Comparison of ENCODE assay signal across 28 cellular contexts in the genomic region with DNA sequence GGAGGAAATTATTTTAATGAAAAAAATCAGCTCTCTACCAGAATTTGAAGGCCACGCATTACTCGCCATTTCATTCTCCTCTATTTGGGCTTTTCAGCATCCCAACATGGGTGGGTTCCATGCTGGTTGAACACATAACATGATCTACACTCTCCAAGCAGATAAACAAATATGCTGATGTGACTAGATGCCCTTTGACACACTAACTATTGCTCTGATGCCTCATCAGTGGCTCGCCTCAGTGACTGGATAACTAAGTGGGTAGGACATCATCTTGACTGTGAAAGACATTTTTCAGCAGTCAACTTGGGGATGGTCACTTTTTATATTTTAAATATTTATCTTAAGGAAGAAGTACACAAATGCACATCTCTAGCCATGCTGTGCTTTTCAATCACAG.
"Had no signal": no experiment of that assay in that cellular context is flagged by ENCODE, and none has a peak within 500 bp of the region (broad histone marks: within the 10 kb centered on the region; RNA-seq: fewer than 3 reads in every experiment).

No MANE protein-coding gene starts in this region.

- H3K27me3 Mint-ChIP-seq: activated naive CD4-positive, alpha-beta T cell treated with anti-CD3 and anti-CD28 coated beads, Interleukin-2, amount 10 ng/mL, durations not matched to agents 7 days and 5 days; activated naive CD8-positive, alpha-beta T cell treated with anti-CD3 and anti-CD28 coated beads for 36 hours had no signal

- H3K36me3 ChIP-seq: brain microvascular endothelial cell had no signal

- H3K27ac ChIP-seq: brain microvascular endothelial cell, SK-N-MC, VCaP had no signal

- H3K4me3 Mint-ChIP-seq: activated CD4-positive, alpha-beta memory T cell treated with anti-CD3 and anti-CD28 coated beads, Interleukin-2, amount 10 ng/mL, durations not matched to agents 7 days and 5 days; activated naive CD4-positive, alpha-beta T cell treated with anti-CD3 and anti-CD28 coated beads, Interleukin-2, amount 10 ng/mL, durations not matched to agents 7 days and 5 days; activated naive CD8-positive, alpha-beta T cell treated with anti-CD3 and anti-CD28 coated beads for 36 hours; activated T-cell treated with anti-CD3 and anti-CD28 coated beads, Interleukin-2, amount 50 U/mL, for 72 hours; T-cell had no signal

- H3K4me3 ChIP-seq: SK-N-MC had no signal

- H3K36me3 Mint-ChIP-seq: activated naive CD4-positive, alpha-beta T cell treated with anti-CD3 and anti-CD28 coated beads, Interleukin-2, amount 10 ng/mL, durations not matched to agents 7 days and 5 days; T-cell had no signal

- ATAC-seq: activated T-cell treated with anti-CD3 and anti-CD28 coated beads, Interleukin-2, amount 50 U/mL, for 72 hours; Right ventricle myocardium inferior; T-cell had no signal

- H3K27ac Mint-ChIP-seq: activated CD4-positive, alpha-beta memory T cell treated with anti-CD3 and anti-CD28 coated beads, Interleukin-2, amount 10 ng/mL, durations not matched to agents 7 days and 5 days; activated naive CD4-positive, alpha-beta T cell treated with anti-CD3 and anti-CD28 coated beads, Interleukin-2, amount 10 ng/mL, durations not matched to agents 7 days and 5 days; activated naive CD8-positive, alpha-beta T cell treated with anti-CD3 and anti-CD28 coated beads for 36 hours; activated T-cell treated with anti-CD3 and anti-CD28 coated beads, Interleukin-2, amount 50 U/mL, for 72 hours; activated T-helper 2 cell treated with anti-CD3 and anti-CD28 coated beads, Interferon-gamma antibody, Interleukin-2, Interleukin-4, amounts not matched to agents 10 μg/mL and 5 μg/mL and 100 μg/mL, durations not matched to agents 14 hours and 24 hours and 36 hours; T-cell had no signal

- DNase-seq: activated CD4-positive, alpha-beta memory T cell treated with anti-CD3 and anti-CD28 coated beads, Interleukin-2, amount 10 ng/mL, durations not matched to agents 7 days and 5 days; activated CD4-positive, alpha-beta T cell treated with anti-CD3 and anti-CD28 coated beads, Interleukin-2, amount 50 U/mL, for 1 hour; activated CD4-positive, CD25-positive, alpha-beta regulatory T cell; activated CD8-positive, alpha-beta memory T cell treated with anti-CD3 and anti-CD28 coated beads, Interleukin-2, amount 50 U/mL, for 4 hours; activated gamma-delta T cell treated with Interleukin-2 at 50 U/mL for 16 hours; activated naive CD4-positive, alpha-beta T cell treated with anti-CD3 and anti-CD28 coated beads, Interleukin-2, amount 10 ng/mL, durations not matched to agents 7 days and 5 days; activated naive CD8-positive, alpha-beta T cell treated with anti-CD3 and anti-CD28 coated beads for 36 hours; activated T-cell treated with anti-CD3 and anti-CD28 coated beads, Interleukin-2, amount 50 U/mL, for 72 hours; brain microvascular endothelial cell; cerebellar nuclear complex; NCI-H1048; NCI-H1417; NCI-H1694; NCI-H2029; NCI-H2107; NCI-H2171 treated with DMSO at 0.1 percent for 48 hours; NCI-H226; NCI-H526; NCI-H82; RPMI8226; T-cell; T-helper 2 cell; T1000 had no signal

- H3K27me3 ChIP-seq: brain microvascular endothelial cell had no signal

- H3K4me1 Mint-ChIP-seq: activated CD4-positive, alpha-beta memory T cell treated with anti-CD3 and anti-CD28 coated beads, Interleukin-2, amount 10 ng/mL, durations not matched to agents 7 days and 5 days; activated naive CD4-positive, alpha-beta T cell treated with anti-CD3 and anti-CD28 coated beads, Interleukin-2, amount 10 ng/mL, durations not matched to agents 7 days and 5 days; T-cell had no signal

- FAIRE-seq: TTC549 had no signal

- H3K9me3 Mint-ChIP-seq: activated CD4-positive, alpha-beta memory T cell treated with anti-CD3 and anti-CD28 coated beads, Interleukin-2, amount 10 ng/mL, durations not matched to agents 7 days and 5 days; activated naive CD4-positive, alpha-beta T cell treated with anti-CD3 and anti-CD28 coated beads, Interleukin-2, amount 10 ng/mL, durations not matched to agents 7 days and 5 days; activated naive CD8-positive, alpha-beta T cell treated with anti-CD3 and anti-CD28 coated beads for 36 hours; activated T-cell treated with anti-CD3 and anti-CD28 coated beads, Interleukin-2, amount 50 U/mL, for 72 hours; activated T-helper 2 cell treated with anti-CD3 and anti-CD28 coated beads, Interferon-gamma antibody, Interleukin-2, Interleukin-4, amounts not matched to agents 10 μg/mL and 5 μg/mL and 100 μg/mL, durations not matched to agents 14 hours and 24 hours and 36 hours; T-cell had no signal
